Comparison of ENCODE assay signal across 20 cellular contexts in genomic region chr17:9981344-9981915, GRCh38.
"Had no signal": no experiment of that assay in that cellular context is flagged by ENCODE, and none has a peak within 500 bp of the region (broad histone marks: within the 10 kb centered on the region; RNA-seq: fewer than 3 reads in every experiment).

No MANE protein-coding gene starts in this region.

- H3K4me1 Mint-ChIP-seq: memory B cell had no signal

- H3K27me3 Mint-ChIP-seq: memory B cell had no signal

- H3K4me3 ChIP-seq: esophagus squamous epithelium, gastroesophageal sphincter, left ventricle myocardium inferior, lower lobe of right lung, skin epidermis, upper lobe of left lung, uterus had no signal

- H3K9me3 Mint-ChIP-seq: memory B cell, mesothelial cell of epicardium, nephron had no signal

- DNase-seq: cortex of kidney; effector memory CD4-positive, alpha-beta T cell; esophagus squamous epithelium; foreskin fibroblast; glutamatergic neuron; kidney; left cardiac atrium; left ventricle myocardium inferior; lower lobe of right lung; stimulated activated CD4-positive, alpha-beta T cell treated with anti-CD3 and anti-CD28 coated beads, Interleukin-2, amount 100 ng/mL, for 24 hours; stimulated activated CD4-positive, alpha-beta T cell treated with anti-CD3 and anti-CD28 coated beads, Interleukin-4, amount 100 ng/mL, for 4 hours; stimulated activated naive CD4-positive, alpha-beta T cell treated with Interleukin-2 at 50 U/mL for 16 hours; upper lobe of left lung; uterus had no signal

- H3K27me3 ChIP-seq: esophagus squamous epithelium, gastroesophageal sphincter, upper lobe of left lung, uterus had no signal

- H3K36me3 Mint-ChIP-seq: memory B cell had no signal

- H3K4me1 ChIP-seq: lower lobe of right lung, uterus had no signal

- H3K36me3 ChIP-seq: esophagus squamous epithelium, lower lobe of right lung, upper lobe of left lung, uterus had no signal

- H3K27ac Mint-ChIP-seq: memory B cell, mesothelial cell of epicardium, nephron had no signal

- H3K27ac ChIP-seq: esophagus squamous epithelium, left ventricle myocardium inferior, lower lobe of right lung, skin epidermis, upper lobe of left lung, uterus had no signal

- ATAC-seq: gastroesophageal sphincter, left cardiac atrium, lower lobe of right lung, sciatic nerve had no signal

- H3K9me3 ChIP-seq: esophagus squamous epithelium, gastroesophageal sphincter, left ventricle myocardium inferior, lower lobe of right lung, upper lobe of left lung, uterus had no signal

- H3K4me3 Mint-ChIP-seq: memory B cell, mesothelial cell of epicardium, nephron had no signal
